22 cellular contexts compared by ENCODE assay signal in genomic region chr12:4169959-4170358, GRCh38.
A peak's percentile ranks its signal among the peaks of the same experiment; 100 is the strongest.
DNase-seq lines count a peak whose midpoint lies in the region; ATAC-seq and TF ChIP-seq lines count a peak whose summit lies in the region.
"Had no signal": no experiment of that assay in that cellular context is flagged by ENCODE, and none has a peak within 500 bp of the region (broad histone marks: within the 10 kb centered on the region; RNA-seq: fewer than 3 reads in every experiment).

No MANE protein-coding gene starts in this region.

- TF ChIP-seq CTCF in CD14-positive monocyte (IDR thresholded peaks at IDR 0.05) (no peak), neutrophil (IDR thresholded peaks at IDR 0.05) (no peak), esophagus muscularis mucosa (IDR thresholded peaks at IDR 0.05) (no peak)
- no peak for TF ChIP-seq CTCF in activated CD8-positive, alpha-beta T cell treated with anti-CD3 and anti-CD28 coated beads for 36 hours (IDR thresholded peaks at IDR 0.05)

- no peaks in the 10 kb centered on the region for H3K36me3 ChIP-seq in neutrophil
- H3K36me3 ChIP-seq in esophagus muscularis mucosa: no peaks in the 10 kb centered on the region
- H3K36me3 ChIP-seq: ascending aorta, heart right ventricle, SJCRH30 had no signal

- WGBS in esophagus muscularis mucosa: 73% methylated on average over 4 of the region's 4 CpGs

- no peaks in the 10 kb centered on the region for H3K27me3 ChIP-seq in neutrophil
- H3K27me3 ChIP-seq in esophagus muscularis mucosa: peaks cover 0 to 10% (median 0%) of the 10 kb centered on the region in 4 donors
- H3K27me3 ChIP-seq: ascending aorta, SJCRH30, testis had no signal

- TF ChIP-seq POLR2A in esophagus muscularis mucosa (IDR thresholded peaks at IDR 0.05; ENCODE audit: low read depth): no peak

- intact Hi-C loops in CD14-positive monocyte (cut with micrococcal nuclease) (no loop called here), esophagus muscularis mucosa (cut with DNase I) (no loop called here)
- intact Hi-C loops in activated CD8-positive, alpha-beta T cell treated with anti-CD3 and anti-CD28 coated beads for 36 hours (cut with micrococcal nuclease): no loop called here

- ATAC-seq in activated CD8-positive, alpha-beta T cell treated with anti-CD3 and anti-CD28 coated beads for 36 hours: peak; percentile 55
- ATAC-seq: effector memory CD8-positive, alpha-beta T cell; heart right ventricle; sciatic nerve had no signal

- H3K9me3 ChIP-seq in neutrophil (no peaks in the 10 kb centered on the region), esophagus muscularis mucosa (no peaks in the 10 kb centered on the region)
- H3K9me3 ChIP-seq: ascending aorta, heart right ventricle, SJCRH30, testis had no signal

- no peak overlapping the region for H3K4me3 Mint-ChIP-seq in activated CD4-positive, alpha-beta T cell treated with anti-CD3 and anti-CD28 coated beads, Interleukin-2, amount 10 ng/mL, durations not matched to agents 7 days and 5 days
- H3K4me3 Mint-ChIP-seq in CD14-positive monocyte: peak overlapping the region; percentile 28 to 78
- H3K4me3 Mint-ChIP-seq in activated CD8-positive, alpha-beta T cell treated with anti-CD3 and anti-CD28 coated beads for 36 hours: no peak overlapping the region
- H3K4me3 Mint-ChIP-seq: effector memory CD8-positive, alpha-beta T cell; HFFc6 had no signal

- H3K9me3 Mint-ChIP-seq in activated CD4-positive, alpha-beta T cell treated with anti-CD3 and anti-CD28 coated beads, Interleukin-2, amount 10 ng/mL, durations not matched to agents 7 days and 5 days: no peaks in the 10 kb centered on the region
- peaks cover 0 to 1% (median 0%) of the 10 kb centered on the region in 7 donors for H3K9me3 Mint-ChIP-seq in CD14-positive monocyte
- H3K9me3 Mint-ChIP-seq in activated CD8-positive, alpha-beta T cell treated with anti-CD3 and anti-CD28 coated beads for 36 hours: no peaks in the 10 kb centered on the region
- H3K9me3 Mint-ChIP-seq: effector memory CD8-positive, alpha-beta T cell had no signal

- H3K27me3 Mint-ChIP-seq in activated CD4-positive, alpha-beta T cell treated with anti-CD3 and anti-CD28 coated beads, Interleukin-2, amount 10 ng/mL, durations not matched to agents 7 days and 5 days: no peaks in the 10 kb centered on the region
- peaks cover 1 to 5% (median 4%) of the 10 kb centered on the region in 3 donors for H3K27me3 Mint-ChIP-seq in CD14-positive monocyte (ENCODE audit: low read depth in 3 of 3)
- H3K27me3 Mint-ChIP-seq in activated CD8-positive, alpha-beta T cell treated with anti-CD3 and anti-CD28 coated beads for 36 hours: peaks cover 3% of the 10 kb centered on the region
- H3K27me3 Mint-ChIP-seq: effector memory CD8-positive, alpha-beta T cell had no signal

- no peak overlapping the region for H3K27ac Mint-ChIP-seq in activated CD4-positive, alpha-beta T cell treated with anti-CD3 and anti-CD28 coated beads, Interleukin-2, amount 10 ng/mL, durations not matched to agents 7 days and 5 days
- H3K27ac Mint-ChIP-seq in CD14-positive monocyte: peak overlapping the region; percentile 21 to 79 (median 40)
- peak overlapping the region; percentile 4 for H3K27ac Mint-ChIP-seq in activated CD8-positive, alpha-beta T cell treated with anti-CD3 and anti-CD28 coated beads for 36 hours
- H3K27ac Mint-ChIP-seq: HFFc6 had no signal

- no peaks in the 10 kb centered on the region for H3K36me3 Mint-ChIP-seq in activated CD4-positive, alpha-beta T cell treated with anti-CD3 and anti-CD28 coated beads, Interleukin-2, amount 10 ng/mL, durations not matched to agents 7 days and 5 days (ENCODE audit: low read depth)
- no peaks in the 10 kb centered on the region for H3K36me3 Mint-ChIP-seq in CD14-positive monocyte
- H3K36me3 Mint-ChIP-seq in activated CD8-positive, alpha-beta T cell treated with anti-CD3 and anti-CD28 coated beads for 36 hours (ENCODE audit: low read depth): no peaks in the 10 kb centered on the region

- H3K4me1 ChIP-seq in neutrophil (ENCODE audit: control insufficient read depth in 1 of 2, insufficient read depth in 1 of 2, low read depth in 1 of 2, low read length in 1 of 2): peaks cover 50 to 57% of the 10 kb centered on the region in 2 experiments
- peaks cover 0 to 5% (median 4%) of the 10 kb centered on the region in 4 donors for H3K4me1 ChIP-seq in esophagus muscularis mucosa
- H3K4me1 ChIP-seq: testis had no signal

- peaks cover 36% of the 10 kb centered on the region for H3K4me1 Mint-ChIP-seq in activated CD4-positive, alpha-beta T cell treated with anti-CD3 and anti-CD28 coated beads, Interleukin-2, amount 10 ng/mL, durations not matched to agents 7 days and 5 days
- H3K4me1 Mint-ChIP-seq in CD14-positive monocyte: peaks cover 34% of the 10 kb centered on the region
- peaks cover 19% of the 10 kb centered on the region for H3K4me1 Mint-ChIP-seq in activated CD8-positive, alpha-beta T cell treated with anti-CD3 and anti-CD28 coated beads for 36 hours (ENCODE audit: low read depth)

- H3K4me3 ChIP-seq in neutrophil (ENCODE audit: low read depth in 1 of 2, low read length in 1 of 2) (no peak overlapping the region), esophagus muscularis mucosa (no peak overlapping the region)
- H3K4me3 ChIP-seq: ascending aorta, heart right ventricle, SJCRH30, testis had no signal

- POLR2A ChIA-PET in activated CD4-positive, alpha-beta T cell treated with anti-CD3 and anti-CD28 coated beads, Interleukin-2, amount 10 ng/mL, durations not matched to agents 7 days and 5 days (lab: Charles Lee): interaction anchor here (1.4 kb wide), 1 partner anchor 107 kb away, joined by 3 read pairs; no protein-coding TSS in a partner anchor
- POLR2A ChIA-PET in activated CD8-positive, alpha-beta T cell treated with anti-CD3 and anti-CD28 coated beads for 36 hours (lab: Charles Lee): interaction anchor here (0.7 to 1.2 kb wide), 3 partner anchors 27 to 98 kb away, joined by 3 read pairs; no protein-coding TSS in a partner anchor

- no peak for TF ChIP-seq EP300 in esophagus muscularis mucosa (IDR thresholded peaks at IDR 0.05)

- peak; percentile 59 for DNase-seq in activated CD4-positive, alpha-beta T cell treated with anti-CD3 and anti-CD28 coated beads for 48 hours
- DNase-seq in activated CD4-positive, alpha-beta T cell treated with anti-CD3 and anti-CD28 coated beads, Interleukin-2, amount 10 ng/mL, durations not matched to agents 7 days and 5 days: no peak
- DNase-seq in CD14-positive monocyte (ENCODE audit: low spot score): no peak
- DNase-seq in activated CD8-positive, alpha-beta T cell treated with anti-CD3 and anti-CD28 coated beads for 36 hours: peak; percentile 39
- DNase-seq in esophagus muscularis mucosa (ENCODE audit: extremely low spot score): no peak
- no peak for DNase-seq in NCI-H1092 treated with DMSO at 0.1 percent for 48 hours (lab: John Stamatoyannopoulos, UW)
- no peak for DNase-seq in cerebellar nuclear complex (lab: John Stamatoyannopoulos, UW)
- DNase-seq: activated CD4-positive, alpha-beta T cell treated with anti-CD3 and anti-CD28 coated beads for 4 hours; activated effector memory CD4-positive, alpha-beta T cell treated with Interleukin-2 at 50 U/mL for 16 hours; C1 segment of cervical spinal cord; effector memory CD8-positive, alpha-beta T cell; heart right ventricle; HFFc6; NCI-H1436; NCI-H2171; stimulated activated CD4-positive, alpha-beta T cell treated with anti-CD3 and anti-CD28 coated beads, Interleukin-4, amount 100 ng/mL, for 1 hour; T-helper 9 cell; testis had no signal

- H3K27ac ChIP-seq in neutrophil (peak overlapping the region; percentile 68), esophagus muscularis mucosa (replicated peaks in 1 of 4) (no peak overlapping the region)
- H3K27ac ChIP-seq: ascending aorta, heart right ventricle, SJCRH30, testis had no signal

- CTCF ChIA-PET in activated CD4-positive, alpha-beta T cell treated with anti-CD3 and anti-CD28 coated beads, Interleukin-2, amount 10 ng/mL, durations not matched to agents 7 days and 5 days (lab: Charles Lee): interaction anchor here (1.0 to 2.0 kb wide), 2 partner anchors 15 to 22 kb away, joined by 3 to 6 read pairs; no protein-coding TSS in a partner anchor
- CTCF ChIA-PET in activated CD8-positive, alpha-beta T cell treated with anti-CD3 and anti-CD28 coated beads for 36 hours (lab: Charles Lee): interaction anchor here (0.6 to 1.3 kb wide), 2 partner anchors 15 to 24 kb away, joined by 4 read pairs; no protein-coding TSS in a partner anchor

Comparison
In these comparisons a context has a peak if more than half of its experiments do, and no peak if none do; other contexts are left out.
1. DNase-seq: peak in activated CD4-positive, alpha-beta T cell treated with anti-CD3 and anti-CD28 coated beads for 48 hours (single experiment) and activated CD8-positive, alpha-beta T cell treated with anti-CD3 and anti-CD28 coated beads for 36 hours (single experiment); none in activated CD4-positive, alpha-beta T cell treated with anti-CD3 and anti-CD28 coated beads, Interleukin-2, amount 10 ng/mL, durations not matched to agents 7 days and 5 days (single experiment), CD14-positive monocyte (single experiment), esophagus muscularis mucosa (single experiment), NCI-H1092 treated with DMSO at 0.1 percent for 48 hours (single experiment) and cerebellar nuclear complex (0 of 2).
2. H3K4me3 Mint-ChIP-seq: peak in CD14-positive monocyte (2 of 2); none in activated CD4-positive, alpha-beta T cell treated with anti-CD3 and anti-CD28 coated beads, Interleukin-2, amount 10 ng/mL, durations not matched to agents 7 days and 5 days (single experiment) and activated CD8-positive, alpha-beta T cell treated with anti-CD3 and anti-CD28 coated beads for 36 hours (single experiment).